In genomic region chr7:108308913-108309312, GRCh38 we compare ENCODE assay signal across 8 cellular contexts.
DNase-seq lines count a peak whose midpoint lies in the region; ATAC-seq, FAIRE-seq and TF ChIP-seq lines count a peak whose summit lies in the region.

No MANE protein-coding gene starts in this region.

- no peak overlapping the region for H2AK5ac ChIP-seq in mesenchymal stem cell (ENCODE audit: low read length, severe bottlenecking)

- H3K4me3 ChIP-seq in mesenchymal stem cell (ENCODE audit: insufficient read depth in 1 of 2, low read depth in 1 of 2, low read length in 2 of 2): no peak overlapping the region

- WGBS in mesenchymal stem cell: 22% methylated on average over 2 of the region's 2 CpGs

- no peaks in the 10 kb centered on the region for H3K4me1 ChIP-seq in mesenchymal stem cell (ENCODE audit: control insufficient read depth, insufficient read depth, low read depth, low read length)

- H2BK15ac ChIP-seq in mesenchymal stem cell (ENCODE audit: low read depth, poor library complexity, severe bottlenecking): no peak overlapping the region

- no peak overlapping the region for H3K23ac ChIP-seq in mesenchymal stem cell (ENCODE audit: low read length in 2 of 2)

- H3K4ac ChIP-seq in mesenchymal stem cell (ENCODE audit: low read depth in 1 of 2, low read length in 2 of 2): no peak overlapping the region

- H2BK12ac ChIP-seq in mesenchymal stem cell (ENCODE audit: low read length in 2 of 2): no peak overlapping the region

- no peaks in the 10 kb centered on the region for H3K9me3 ChIP-seq in mesenchymal stem cell (ENCODE audit: control insufficient read depth, low read length)

- no peak overlapping the region for H4K91ac ChIP-seq in mesenchymal stem cell (ENCODE audit: low read length)

- peak; percentile 52 for ATAC-seq in HG02763 (IDR thresholded peaks at IDR 0.05; ENCODE audit: unreplicated experiment)

- H3K4me2 ChIP-seq in mesenchymal stem cell (ENCODE audit: low read length, poor library complexity, severe bottlenecking): no peak overlapping the region

- no peak overlapping the region for H3K14ac ChIP-seq in mesenchymal stem cell (ENCODE audit: low read length in 2 of 2)

- no peak overlapping the region for H2BK5ac ChIP-seq in mesenchymal stem cell (ENCODE audit: low read depth, low read length, poor library complexity, severe bottlenecking)

- H4K8ac ChIP-seq in mesenchymal stem cell (ENCODE audit: low read length): no peak overlapping the region

- no peaks in the 10 kb centered on the region for H3K36me3 ChIP-seq in mesenchymal stem cell (ENCODE audit: control insufficient read depth in 1 of 2, insufficient read depth in 2 of 2, low read depth in 1 of 2, low read length in 2 of 2)

- FAIRE-seq in GM12892 (lab: Jason Lieb, UNC) (peak; percentile 67), HTR-8/SVneo (lab: Jason Lieb, UNC) (no peak)

- DNase-seq in GM12892 (ENCODE audit: insufficient read length) (no peak), astrocyte of the hippocampus (ENCODE audit: low read depth, low spot score) (peak; percentile 90), mesenchymal stem cell (peak; percentile 59), SHP77 (lab: John Stamatoyannopoulos, UW) (no peak), HTR-8/SVneo (ENCODE audit: insufficient read length, low spot score) (no peak), NCI-H82 (lab: John Stamatoyannopoulos, UW) (no peak)
- no peak for DNase-seq in stimulated activated CD4-positive, alpha-beta T cell treated with anti-CD3 and anti-CD28 coated beads, Interleukin-4, amount 100 ng/mL, for 1 hour

- no peak overlapping the region for H3K27ac ChIP-seq in mesenchymal stem cell (ENCODE audit: low read length, poor library complexity, severe bottlenecking)

- H3K9ac ChIP-seq in mesenchymal stem cell (ENCODE audit: low read length): no peak overlapping the region

- TF ChIP-seq POLR2A in GM12892 (IDR thresholded peaks at IDR 0.05; ENCODE audit: low read depth, low read length): no peak

- no peak overlapping the region for H2AFZ ChIP-seq in mesenchymal stem cell (ENCODE audit: low read depth, low read length)

- no peak overlapping the region for H2BK120ac ChIP-seq in mesenchymal stem cell (ENCODE audit: low read depth, low read length)

- no peaks in the 10 kb centered on the region for H3K27me3 ChIP-seq in mesenchymal stem cell (ENCODE audit: control insufficient read depth in 1 of 2, insufficient read depth in 1 of 2, low read length in 2 of 2)

- H3K18ac ChIP-seq in mesenchymal stem cell (ENCODE audit: low read depth in 1 of 2, low read length in 2 of 2): no peak overlapping the region

- H3K79me1 ChIP-seq in mesenchymal stem cell (replicated peaks; ENCODE audit: low read length, poor library complexity, severe bottlenecking): no peaks in the 10 kb centered on the region

Comparison
In these comparisons a context has a peak if more than half of its experiments do, and no peak if none do; other contexts are left out.
1. DNase-seq: peak in astrocyte of the hippocampus (single experiment) and mesenchymal stem cell (single experiment); none in GM12892 (single experiment), SHP77 (0 of 2), HTR-8/SVneo (single experiment), stimulated activated CD4-positive, alpha-beta T cell treated with anti-CD3 and anti-CD28 coated beads, Interleukin-4, amount 100 ng/mL, for 1 hour (single experiment) and NCI-H82 (single experiment).